ENCODE assay signal across 13 cellular contexts in genomic region chr10:117134084-117135025, GRCh38. TPM values are rescaled to one million over a fixed set of nuclear protein-coding genes. Genes with fewer than 3 reads are reported as not detected.
DNase-seq lines count a peak whose midpoint lies in the region; ATAC-seq, FAIRE-seq and TF ChIP-seq lines count a peak whose summit lies in the region.
"Had no signal": no experiment of that assay in that cellular context is flagged by ENCODE, and none has a peak within 500 bp of the region (broad histone marks: within the 10 kb centered on the region; RNA-seq: fewer than 3 reads in every experiment).

No MANE protein-coding gene starts in this region.

- H3K4me2 ChIP-seq in mammary epithelial cell (ENCODE audit: insufficient read depth, low read depth, low read length), result peak overlapping the region; percentile 46
- no peak overlapping the region for H3K4me2 ChIP-seq in GM12878 (ENCODE audit: control insufficient read depth, insufficient read depth)
- H3K4me2 ChIP-seq: KMS-11 had no signal

- no peak for TF ChIP-seq POLR2A in breast epithelium (IDR thresholded peaks at IDR 0.05)
- TF ChIP-seq POLR2A in GM12878 (IDR thresholded peaks at IDR 0.05; ENCODE audit: low read depth, low read length), result no peak

- TF ChIP-seq CTCF in mammary epithelial cell (conservative IDR thresholded peaks at IDR 0.05 in 1 of 2, IDR thresholded peaks at IDR 0.05 in 1 of 2; ENCODE audit: extremely low read depth in 1 of 2, insufficient read depth in 1 of 2, low read depth in 1 of 2, low read length in 2 of 2) (no peak), breast epithelium (IDR thresholded peaks at IDR 0.05) (no peak), GM12878 (IDR thresholded peaks at IDR 0.05 in 2 of 3, conservative IDR thresholded peaks at IDR 0.05 in 1 of 3; ENCODE audit: control insufficient read depth in 2 of 3, extremely low read depth in 1 of 3, insufficient read depth in 1 of 3, low read depth in 3 of 3, low read length in 3 of 3) (no peak)

- H3K4me1 ChIP-seq in mammary epithelial cell (ENCODE audit: insufficient read depth, low read length) (peaks cover 17% of the 10 kb centered on the region), breast epithelium (peaks cover 5 to 15% of the 10 kb centered on the region in 2 donors), GM12878 (ENCODE audit: control insufficient read depth, insufficient read depth, low read length) (no peaks in the 10 kb centered on the region), subcutaneous abdominal adipose tissue (ENCODE audit: control insufficient read depth in 5 of 5, insufficient read depth in 5 of 5, low read length in 5 of 5) (peaks cover 0 to 60% (median 57%) of the 10 kb centered on the region in 5 donors)

- no peak for TF ChIP-seq RAD21 in GM12878 (IDR thresholded peaks at IDR 0.05; ENCODE audit: insufficient read depth, low read depth, low read length)

- in situ Hi-C loops in mammary epithelial cell (cut with MboI; ENCODE audit: low sequenced_read_pairs in 2 of 2) (no loop called here), GM12878 (cut with MboI) (no loop called here)

- FAIRE-seq in GM12878 (lab: Jason Lieb, UNC), result no peak

- H3K9ac ChIP-seq in mammary epithelial cell (ENCODE audit: insufficient read depth, low read length) (no peak overlapping the region), GM12878 (ENCODE audit: control insufficient read depth, insufficient read depth, low read length) (no peak overlapping the region), subcutaneous abdominal adipose tissue (ENCODE audit: low read length in 5 of 5) (no peak overlapping the region)
- H3K9ac ChIP-seq: KMS-11 had no signal

- POLR2A ChIA-PET in GM12878 (lab: Charles Lee), result no interaction called here

- intact Hi-C loops in mammary epithelial cell (cut with micrococcal nuclease), result no loop called here
- intact Hi-C loops in breast epithelium (cut with DNase I; ENCODE audit: low total_unique reads), result no loop called here
- intact Hi-C loops in GM12878 (cut with micrococcal nuclease; ENCODE audit: unreplicated experiment), result no loop called here
- intact Hi-C loops in left colon (cut with DNase I, micrococcal nuclease), result no loop called here

- SMC1A ChIA-PET in GM12878 (lab: Charles Lee; ENCODE audit: uncharacterized antibody, unreplicated experiment), result no interaction called here

- ATAC-seq in GM12878 (no peak), left colon (peak; percentile 62), HG03097 (IDR thresholded peaks at IDR 0.05; ENCODE audit: low FRiP score, unreplicated experiment) (no peak)

- H3K27ac ChIP-seq in mammary epithelial cell (ENCODE audit: insufficient read depth, low read depth, low read length) (no peak overlapping the region), breast epithelium (no peak overlapping the region), GM12878 (ENCODE audit: control insufficient read depth, insufficient read depth) (no peak overlapping the region), subcutaneous abdominal adipose tissue (ENCODE audit: low read depth, low read length) (no peak overlapping the region)
- H3K27ac ChIP-seq: KMS-11 had no signal

- H3K36me3 ChIP-seq in mammary epithelial cell (ENCODE audit: insufficient read depth, low read length), result no peaks in the 10 kb centered on the region
- H3K36me3 ChIP-seq in breast epithelium, result no peaks in the 10 kb centered on the region
- no peaks in the 10 kb centered on the region for H3K36me3 ChIP-seq in GM12878 (ENCODE audit: control insufficient read depth in 2 of 2, insufficient read depth in 2 of 2, low read length in 1 of 2)
- H3K36me3 ChIP-seq in subcutaneous abdominal adipose tissue (ENCODE audit: control insufficient read depth in 5 of 5, insufficient read depth in 5 of 5, low read length in 5 of 5), result no peaks in the 10 kb centered on the region

- H2AFZ ChIP-seq in mammary epithelial cell (ENCODE audit: low read depth, low read length), result peak overlapping the region; percentile 36
- H2AFZ ChIP-seq in GM12878 (ENCODE audit: control insufficient read depth, low read depth, low read length), result no peak overlapping the region

- dilution Hi-C loops in mammary epithelial cell (cut with HindIII; ENCODE audit: low sequenced_read_pairs), result no loop called here

- WGBS in mammary epithelial cell (ENCODE audit: low coverage, missing lambda C conversion rate), result 17% methylated on average over 28 of the region's 98 CpGs
- 44% methylated on average over 54 of the region's 98 CpGs for WGBS in GM12878 (ENCODE audit: insufficient coverage, insufficient replicate concordance, low lambda C conversion rate, missing lambda C conversion rate)

- CTCF ChIA-PET in mammary epithelial cell (lab: Charles Lee; ENCODE audit: low non-redundant PET) (no interaction called here), GM12878 (lab: Yijun Ruan, JAX) (no interaction called here)

- no peak for DNase-seq in mammary epithelial cell
- DNase-seq in breast epithelium (ENCODE audit: low spot score in 2 of 2), result no peak
- no peak for DNase-seq in GM12878 (ENCODE audit: low read depth, low spot score)
- DNase-seq in left colon, result peak in 1 of 2 donors; percentile 22
- DNase-seq in NCI-H526 treated with DMSO at 0.1 percent for 48 hours (lab: John Stamatoyannopoulos, UW), result no peak
- no peak for DNase-seq in NCI-H187 treated with DMSO at 0.1 percent for 48 hours (lab: John Stamatoyannopoulos, UW)
- DNase-seq: CD4-positive, alpha-beta T cell; substantia nigra had no signal

- RAD21 ChIA-PET in GM12878 (lab: Charles Lee; ENCODE audit: unreplicated experiment), result no interaction called here

- H3K4me3 ChIP-seq in mammary epithelial cell (replicated peaks in 1 of 3; ENCODE audit: insufficient read depth in 1 of 3, low read depth in 2 of 3, low read length in 3 of 3), result no peak overlapping the region
- H3K4me3 ChIP-seq in breast epithelium, result peak overlapping the region in 1 of 3 donors; percentile 44
- H3K4me3 ChIP-seq in GM12878, result no peak overlapping the region
- peak overlapping the region in 3 of 5 donors; percentile 22 to 56 (median 49) for H3K4me3 ChIP-seq in subcutaneous abdominal adipose tissue (ENCODE audit: low read depth in 1 of 5, low read length in 5 of 5)

- BruUV-seq in mammary epithelial cell (replicated peaks; lab: Mats Ljungman, UMichigan), result no TSS peak
- BruUV-seq in GM12878 (replicated peaks; lab: Mats Ljungman, UMichigan), result no TSS peak

- H3K9me3 ChIP-seq in mammary epithelial cell (replicated peaks; ENCODE audit: insufficient read depth, low read length) (no peaks in the 10 kb centered on the region), breast epithelium (no peaks in the 10 kb centered on the region), GM12878 (replicated peaks; ENCODE audit: control insufficient read depth, insufficient read depth, low read length) (peaks cover 1% of the 10 kb centered on the region; the same call in 2 of the 3 replicates), subcutaneous abdominal adipose tissue (ENCODE audit: control insufficient read depth in 5 of 5, low read length in 5 of 5) (no peaks in the 10 kb centered on the region)

- H3K27me3 ChIP-seq in mammary epithelial cell (ENCODE audit: insufficient read depth, low read length) (peaks cover 69% of the 10 kb centered on the region), breast epithelium (peaks cover 9 to 95% of the 10 kb centered on the region in 2 donors), GM12878 (replicated peaks in 1 of 2; ENCODE audit: control insufficient read depth in 2 of 2, insufficient read depth in 2 of 2, low read length in 1 of 2) (peaks cover 14 to 22% of the 10 kb centered on the region in 2 experiments), subcutaneous abdominal adipose tissue (ENCODE audit: control insufficient read depth in 5 of 5, insufficient read depth in 4 of 5, low read length in 5 of 5) (peaks cover 59 to 87% (median 79%) of the 10 kb centered on the region in 5 donors)

- H3K79me2 ChIP-seq in mammary epithelial cell (ENCODE audit: insufficient read depth, low read length) (no peaks in the 10 kb centered on the region), GM12878 (ENCODE audit: control insufficient read depth, insufficient read depth, low read length) (no peaks in the 10 kb centered on the region)

- H4K20me1 ChIP-seq in mammary epithelial cell (ENCODE audit: insufficient read depth, low read length) (peaks cover 1% of the 10 kb centered on the region), GM12878 (ENCODE audit: control insufficient read depth, insufficient read depth) (no peaks in the 10 kb centered on the region)

- no peak for TF ChIP-seq EP300 in GM12878 (IDR thresholded peaks at IDR 0.05; ENCODE audit: borderline replicate concordance in 1 of 2, control insufficient read depth in 1 of 2, low read depth in 2 of 2, low read length in 2 of 2)

TF ChIP-seq in GM12878, 131 proteins besides CTCF, POLR2A, EP300 and RAD21:
- TF ChIP-seq SUZ12 (IDR thresholded peaks at IDR 0.05; ENCODE audit: unreplicated experiment), result peak; percentile 45
- TF ChIP-seq, protein P1, sequence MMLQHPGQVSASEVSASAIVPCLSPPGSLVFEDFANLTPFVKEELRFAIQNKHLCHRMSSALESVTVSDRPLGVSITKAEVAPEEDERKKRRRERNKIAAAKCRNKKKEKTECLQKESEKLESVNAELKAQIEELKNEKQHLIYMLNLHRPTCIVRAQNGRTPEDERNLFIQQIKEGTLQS (IDR thresholded peaks at IDR 0.05; ENCODE audit: borderline replicate concordance, extremely low read depth, low read depth, low read length), result no peak
TF ChIP-seq in GM12878: peak in this region for 1.

RNA-seq across cellular contexts. Expression of gene VAX1, which starts 3.7 kb away (rescaled TPM):
- not detected for total RNA-seq in mammary epithelial cell
- not detected for polyA plus RNA-seq in mammary epithelial cell
- not detected for polyA minus RNA-seq in mammary epithelial cell
- not detected for total RNA-seq in breast epithelium
- total RNA-seq in GM12878 (2013; cell fraction: nucleolus; rRNA removed), result not detected in 2 replicates
- total RNA-seq in GM12878 (2014; rRNA removed), result not detected in 2 replicates
- total RNA-seq in GM12878 (2014; rRNA removed; fragmentation: Illumina TruSeq; extraction: Trizol), result not detected in 2 replicates
- total RNA-seq in GM12878 (2021), result not detected in 2 replicates
- polyA plus RNA-seq in GM12878 (2011; ENCODE audit: low read depth), result not detected
- not detected in 2 replicates for polyA plus RNA-seq in GM12878 (2011; rRNA removed)
- not detected in 2 replicates for polyA plus RNA-seq in GM12878 (2011; cell fraction: cytosol; rRNA removed)
- polyA plus RNA-seq in GM12878 (2011; cell fraction: nucleus; rRNA removed), result not detected in 2 replicates
- not detected in 2 replicates for polyA plus RNA-seq in GM12878 (2012)
- not detected in 2 replicates for polyA plus RNA-seq in GM12878 (2014; fragmentation: Illumina TruSeq; extraction: Trizol)
- polyA plus RNA-seq in GM12878 (2014; fragmentation: Nextera tagmentation; extraction: Ambion mirVana), result not detected
- polyA plus RNA-seq in GM12878 (2014; rRNA removed), result not detected in 2 replicates
- not detected for polyA plus RNA-seq in GM12878 (2016; fragmentation: Nextera tagmentation; extraction: Ambion mirVana)
- polyA minus RNA-seq in GM12878 (2011; rRNA and poly(A)+ RNA removed), result not detected in 2 replicates
- polyA minus RNA-seq in GM12878 (2011; cell fraction: cytosol; rRNA and poly(A)+ RNA removed), result not detected in 2 replicates
- not detected in 2 replicates for polyA minus RNA-seq in GM12878 (2011; cell fraction: nucleus; rRNA and poly(A)+ RNA removed)
- not detected for total RNA-seq in left colon
- total RNA-seq: CD4-positive, alpha-beta T cell; cerebellum; skeletal muscle tissue had no signal

Comparison
In these comparisons a context has a peak if more than half of its experiments do, and no peak if none do; other contexts are left out.
1. H3K4me3 ChIP-seq: peak in subcutaneous abdominal adipose tissue (3 of 5); none in mammary epithelial cell (0 of 3) and GM12878 (single experiment).